10 cellular contexts compared by ENCODE assay signal in the genomic region with DNA sequence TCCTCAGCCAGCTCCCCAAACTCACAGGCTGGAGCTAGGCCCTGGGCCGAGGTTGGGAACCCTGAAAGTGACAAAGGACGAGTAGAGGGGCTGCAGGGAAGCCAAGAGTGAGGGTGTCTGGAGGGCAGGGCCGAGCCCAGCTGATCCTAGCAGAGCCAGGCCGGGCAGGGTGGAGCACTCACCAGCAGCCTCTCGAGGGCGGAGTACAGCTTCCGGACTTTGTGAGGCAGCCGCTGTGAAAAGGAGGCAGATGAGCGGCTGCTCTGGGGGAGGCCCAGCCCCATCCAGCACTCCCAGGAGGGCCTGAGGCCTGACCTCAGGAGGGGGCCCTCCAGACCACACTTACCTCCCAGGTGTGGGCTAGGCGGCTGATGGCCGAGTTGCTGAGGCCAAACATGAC. TPM values are rescaled to one million over a fixed set of nuclear protein-coding genes. Genes with fewer than 3 reads are reported as not detected.
DNase-seq lines count a peak whose midpoint lies in the region; ATAC-seq and TF ChIP-seq lines count a peak whose summit lies in the region.
"Had no signal": no experiment of that assay in that cellular context is flagged by ENCODE, and none has a peak within 500 bp of the region (broad histone marks: within the 10 kb centered on the region; RNA-seq: fewer than 3 reads in every experiment).

No MANE protein-coding gene starts in this region.

- peak; percentile 52 for ATAC-seq in GM21528 (IDR thresholded peaks at IDR 0.05; ENCODE audit: low FRiP score, unreplicated experiment)
- ATAC-seq in HG03565 (IDR thresholded peaks at IDR 0.05; ENCODE audit: unreplicated experiment) = peak; percentile 37
- ATAC-seq in gastroesophageal sphincter = no peak

- no peak for TF ChIP-seq POLR2A in gastroesophageal sphincter (IDR thresholded peaks at IDR 0.05)

- no peak overlapping the region for H3K4me3 ChIP-seq in gastroesophageal sphincter
- no peak overlapping the region for H3K4me3 ChIP-seq in MG63

- no peak for TF ChIP-seq CTCF in GM10266 (IDR thresholded peaks at IDR 0.05; ENCODE audit: control insufficient read depth, insufficient read depth, low read depth, missing control alignments)
- no peak for TF ChIP-seq CTCF in gastroesophageal sphincter (IDR thresholded peaks at IDR 0.05)

- 92% methylated on average over 2 of the region's 11 CpGs; no CpG with 5 or more reads in 1 of the 2 donors for WGBS in gastroesophageal sphincter (ENCODE audit: low coverage in 1 of 2), 2 donors

- peak; percentile 60 for DNase-seq in GM10266 (ENCODE audit: extremely low spot score)
- DNase-seq in activated CD4-positive, alpha-beta T cell treated with anti-CD3 and anti-CD28 coated beads, Interleukin-2, amount 50 U/mL, for 1 hour = no peak
- DNase-seq in D341Med (ENCODE audit: low spot score) = no peak
- DNase-seq in MG63 = no peak
- no peak for DNase-seq in cerebellar cortex (ENCODE audit: low spot score)
- DNase-seq: activated CD4-positive, alpha-beta T cell treated with anti-CD3 and anti-CD28 coated beads for 1 hour had no signal

- H3K27ac ChIP-seq in gastroesophageal sphincter = peak overlapping the region in 3 of 4 donors; percentile 8 to 84 (median 53)

- no peaks in the 10 kb centered on the region for H3K9me3 ChIP-seq in gastroesophageal sphincter
- no peaks in the 10 kb centered on the region for H3K9me3 ChIP-seq in MG63

- H3K4me1 ChIP-seq in gastroesophageal sphincter = peaks cover 13 to 70% (median 49%) of the 10 kb centered on the region in 3 donors

- TF ChIP-seq EP300 in gastroesophageal sphincter (IDR thresholded peaks at IDR 0.05) = no peak

- no peaks in the 10 kb centered on the region for H3K36me3 ChIP-seq in gastroesophageal sphincter
- no peaks in the 10 kb centered on the region for H3K36me3 ChIP-seq in MG63

- H3K27me3 ChIP-seq in gastroesophageal sphincter (no peaks in the 10 kb centered on the region), MG63 (no peaks in the 10 kb centered on the region)

RNA-seq across cellular contexts. Expression of a gene that starts 14.7 kb away (rescaled TPM):
- 1 to 10 TPM in 2 of 4 donors, under 1 TPM in 2; 0.42 to 1.9 (median 0.75) TPM for total RNA-seq in gastroesophageal sphincter
- not detected in 2 replicates for total RNA-seq in MG63 (2014; rRNA removed; shearing (Covaris generic); ENCODE audit: low replicate concordance)
- total RNA-seq: neural crest cell had no signal

RNA-seq across cellular contexts. Expression of a gene that starts 18.7 kb away (rescaled TPM):
- 10 to 100 TPM; 19.3 to 56.8 (median 25.5) TPM for total RNA-seq in gastroesophageal sphincter
- 2.9 and 6.1 TPM in 2 replicates for total RNA-seq in MG63 (2014; rRNA removed; shearing (Covaris generic); ENCODE audit: low replicate concordance)

RNA-seq across cellular contexts. Expression of a gene that starts 33.1 kb away (rescaled TPM):
- total RNA-seq in gastroesophageal sphincter = 10 to 100 TPM; 40.7 to 66.8 (median 53.3) TPM
- total RNA-seq in MG63 (2014; rRNA removed; shearing (Covaris generic); ENCODE audit: low replicate concordance) = 14.2 and 17.6 TPM in 2 replicates

RNA-seq across cellular contexts. Expression of a gene that starts 34.1 kb away (rescaled TPM):
- 10 to 100 TPM; 17.0 to 20.0 (median 18.8) TPM for total RNA-seq in gastroesophageal sphincter
- 18.1 and 56.5 TPM in 2 replicates for total RNA-seq in MG63 (2014; rRNA removed; shearing (Covaris generic); ENCODE audit: low replicate concordance)
